Comparison of ENCODE assay signal across 8 cellular contexts in genomic region chr10:100482181-100482833, GRCh38. TPM values are rescaled to one million over a fixed set of nuclear protein-coding genes. Genes with fewer than 3 reads are reported as not detected.
DNase-seq lines count a peak whose midpoint lies in the region; ATAC-seq and TF ChIP-seq lines count a peak whose summit lies in the region.

No MANE protein-coding gene starts in this region.

- TF ChIP-seq CTCF in AG09319 (IDR thresholded peaks at IDR 0.05; ENCODE audit: low read depth, low read length) = peak; percentile 86
- TF ChIP-seq CTCF in NB4 (IDR thresholded peaks at IDR 0.05; ENCODE audit: low read depth, low read length) = peak; percentile 96
- TF ChIP-seq CTCF in right atrium auricular region (IDR thresholded peaks at IDR 0.05) = peak; percentile 78 to 84
- TF ChIP-seq CTCF in upper lobe of right lung (IDR thresholded peaks at IDR 0.05) = peak; percentile 84

- H3K36me3 ChIP-seq in right atrium auricular region (peaks cover 6% of the 10 kb centered on the region), upper lobe of right lung (no peaks in the 10 kb centered on the region)

- H3K4me3 ChIP-seq in NB4 (ENCODE audit: low read depth, low read length) (peak overlapping the region; percentile 29), right atrium auricular region (peak overlapping the region; percentile 26 to 54), upper lobe of right lung (peak overlapping the region; percentile 55)

- H3K27ac ChIP-seq in right atrium auricular region (no peak overlapping the region), upper lobe of right lung (no peak overlapping the region)

- H3K9me3 ChIP-seq in right atrium auricular region (no peaks in the 10 kb centered on the region), upper lobe of right lung (no peaks in the 10 kb centered on the region)

- ATAC-seq in GM19372 (IDR thresholded peaks at IDR 0.05; ENCODE audit: low read depth, unreplicated experiment) (peak; percentile 44), upper lobe of right lung (peak; percentile 90)

- no peaks in the 10 kb centered on the region for H3K27me3 ChIP-seq in right atrium auricular region
- H3K27me3 ChIP-seq in upper lobe of right lung = peaks cover 27% of the 10 kb centered on the region

- H3K4me1 ChIP-seq in right atrium auricular region (peaks cover 0 to 13% of the 10 kb centered on the region in 2 donors), upper lobe of right lung (peaks cover 9% of the 10 kb centered on the region)

- peak; percentile 48 for DNase-seq in AG09319 (ENCODE audit: extremely low read depth, low read depth)
- peak; percentile 86 for DNase-seq in NB4 (ENCODE audit: low read depth)
- DNase-seq in T-helper 1 cell = peak; percentile 46 to 76 (median 56)
- DNase-seq in anterior cingulate cortex (lab: John Stamatoyannopoulos, UW) = peak in 56 of 58 donors; percentile 3 to 78 (median 40)
- DNase-seq in right atrium auricular region (ENCODE audit: low spot score) = peak; percentile 62
- DNase-seq in posterior vena cava (ENCODE audit: low spot score) = peak; percentile 89
- DNase-seq in upper lobe of right lung = peak; percentile 89

- no peak for TF ChIP-seq POLR2A in NB4 (IDR thresholded peaks at IDR 0.05; ENCODE audit: extremely low read depth, insufficient read length)

- intact Hi-C loops in posterior vena cava (cut with DNase I) (no loop called here), upper lobe of right lung (cut with DNase I) (no loop called here)

RNA-seq across cellular contexts. Expression of gene WNT8B, which starts 19.5 kb away (rescaled TPM):
- total RNA-seq in right atrium auricular region = not detected
- not detected for total RNA-seq in posterior vena cava
- total RNA-seq in upper lobe of right lung = not detected

RNA-seq across cellular contexts. Expression of gene SEC31B, which starts 37.4 kb away (rescaled TPM):
- total RNA-seq in right atrium auricular region = 1 to 10 TPM; 2.0 to 4.5 TPM
- 1 to 10 TPM; 7.0 to 9.5 TPM for total RNA-seq in posterior vena cava
- 18.2 TPM for total RNA-seq in upper lobe of right lung

RNA-seq across cellular contexts. Expression of gene NDUFB8, which starts 47.4 kb away (rescaled TPM):
- 100 to 1,000 TPM; 355 to 361 TPM for total RNA-seq in right atrium auricular region
- total RNA-seq in posterior vena cava = 100 to 1,000 TPM; 139 to 152 TPM
- 110 TPM for total RNA-seq in upper lobe of right lung

RNA-seq across cellular contexts. Expression of gene HIF1AN, which starts 53.4 kb away (rescaled TPM):
- total RNA-seq in right atrium auricular region (10 to 100 TPM in 1 of 2 donors, 1 to 10 TPM in 1; 8.5 to 11.3 TPM), posterior vena cava (10 to 100 TPM; 30.8 to 40.0 TPM), upper lobe of right lung (36.8 TPM)
